ENCODE assay signal across 32 cellular contexts in genomic region chr19:36962346-36962745, GRCh38.
"Had no signal": no experiment of that assay in that cellular context is flagged by ENCODE, and none has a peak within 500 bp of the region (broad histone marks: within the 10 kb centered on the region; RNA-seq: fewer than 3 reads in every experiment).

No MANE protein-coding gene starts in this region.

- H3K36me3 ChIP-seq: adrenal gland, brain microvascular endothelial cell, breast epithelium, cardiac muscle cell had no signal

- ATAC-seq: activated naive CD4-positive, alpha-beta T cell treated with anti-CD3 and anti-CD28 coated beads, Interleukin-2, amount 50 U/mL, for 72 hours; activated naive CD8-positive, alpha-beta T cell treated with anti-CD3 and anti-CD28 coated beads, Interleukin-2, amount 50 U/mL, for 24 hours; activated T-cell treated with anti-CD3 and anti-CD28 coated beads, Interleukin-2, amount 50 U/mL, for 4 hours; activated T-cell treated with anti-CD3 and anti-CD28 coated beads, Interleukin-2, amount 50 U/mL, for 72 hours; activated T-helper 17 cell treated with anti-CD3 and anti-CD28 coated beads, Interleukin-2, amount 50 U/mL, for 72 hours; body of pancreas had no signal

- H3K4me3 ChIP-seq: adrenal gland, ascending aorta, body of pancreas, breast epithelium, cardiac muscle cell had no signal

- H3K27me3 ChIP-seq: adrenal gland, ascending aorta, body of pancreas, brain microvascular endothelial cell, breast epithelium, cardiac muscle cell had no signal

- H3K4me1 ChIP-seq: adrenal gland, ascending aorta, body of pancreas, breast epithelium had no signal

- DNase-seq: activated effector memory CD4-positive, alpha-beta T cell treated with anti-CD3 and anti-CD28 coated beads, Interleukin-2, amount 50 U/mL, for 16 hours; activated effector memory CD4-positive, alpha-beta T cell treated with Interleukin-2 at 50 U/mL for 16 hours; activated gamma-delta T cell; activated gamma-delta T cell treated with Interleukin-2 at 50 U/mL for 16 hours; activated naive CD4-positive, alpha-beta T cell; activated naive CD4-positive, alpha-beta T cell treated with anti-CD3 and anti-CD28 coated beads for 36 hours; activated naive CD4-positive, alpha-beta T cell treated with anti-CD3 and anti-CD28 coated beads, Interleukin-2, amount 10 ng/mL, durations not matched to agents 7 days and 5 days; activated naive CD4-positive, alpha-beta T cell treated with anti-CD3 and anti-CD28 coated beads, Interleukin-2, amount 50 U/mL, for 16 hours; activated naive CD4-positive, alpha-beta T cell treated with Interleukin-2 at 50 U/mL for 16 hours; activated naive CD8-positive, alpha-beta T cell treated with anti-CD3 and anti-CD28 coated beads for 36 hours; activated naive CD8-positive, alpha-beta T cell treated with anti-CD3 and anti-CD28 coated beads, Interleukin-2, amount 10 ng/mL, durations not matched to agents 7 days and 5 days; activated naive CD8-positive, alpha-beta T cell treated with anti-CD3 and anti-CD28 coated beads, Interleukin-2, amount 50 U/mL, for 24 hours; activated T-cell treated with anti-CD3 and anti-CD28 coated beads, Interleukin-2, amount 50 U/mL, for 1 hour; activated T-cell treated with anti-CD3 and anti-CD28 coated beads, Interleukin-2, amount 50 U/mL, for 24 hours; activated T-cell treated with anti-CD3 and anti-CD28 coated beads, Interleukin-2, amount 50 U/mL, for 4 hours; activated T-cell treated with anti-CD3 and anti-CD28 coated beads, Interleukin-2, amount 50 U/mL, for 48 hours; activated T-cell treated with anti-CD3 and anti-CD28 coated beads, Interleukin-2, amount 50 U/mL, for 72 hours; adrenal gland; amniotic stem cell; amygdala; anterior cingulate cortex; aorta; body of pancreas; brain microvascular endothelial cell; caudate nucleus; central memory CD4-positive, alpha-beta T cell; cerebellar nuclear complex had no signal

- H3K27ac ChIP-seq: adrenal gland, ascending aorta, body of pancreas, brain microvascular endothelial cell, breast epithelium, cardiac muscle cell had no signal
